16 cellular contexts compared by ENCODE assay signal in genomic region chr15:70268698-70269251, GRCh38.
DNase-seq lines count a peak whose midpoint lies in the region; ATAC-seq and TF ChIP-seq lines count a peak whose summit lies in the region.
"Had no signal": no experiment of that assay in that cellular context is flagged by ENCODE, and none has a peak within 500 bp of the region (broad histone marks: within the 10 kb centered on the region; RNA-seq: fewer than 3 reads in every experiment).

No MANE protein-coding gene starts in this region.

- POLR2A ChIA-PET in activated B cell treated with CpG ODN at 0.5 μM for 24 hours (lab: Charles Lee): interaction anchor here (0.5 to 4.0 kb wide), 20 partner anchors 10 to 826 kb away, joined by 3 to 30 read pairs (median 5); partner anchors contain the start of gene TLE3

- CTCF ChIA-PET in activated B cell treated with CpG ODN at 0.5 μM for 24 hours (lab: Charles Lee): interaction anchor here (0.7 to 2.2 kb wide), 4 partner anchors 9 to 217 kb away, joined by 3 to 11 read pairs (median 6); no protein-coding TSS in a partner anchor

- peaks cover 83% of the 10 kb centered on the region for H3K4me1 Mint-ChIP-seq in activated B cell treated with CpG ODN at 0.5 μM for 24 hours
- H3K4me1 Mint-ChIP-seq in natural killer cell treated with Interleukin-12 subunit alpha and Interleukin-12 subunit beta and Interleukin-15 and Interleukin-18, amount 100 ng/mL, for 72 hours (ENCODE audit: low read depth in 2 of 2): peaks cover 30 to 35% of the 10 kb centered on the region in 2 donors

- ATAC-seq in activated CD4-positive, CD25-positive, alpha-beta regulatory T cell treated with anti-CD3 and anti-CD28 coated beads, Interleukin-2, amount 50 U/mL, for 24 hours: peak; percentile 40 to 57
- ATAC-seq in GM18520 (IDR thresholded peaks at IDR 0.05; ENCODE audit: unreplicated experiment): peak; percentile 58
- ATAC-seq in activated B cell treated with CpG ODN at 0.5 μM for 24 hours (ENCODE audit: low read depth): peak; percentile 71
- ATAC-seq in natural killer cell treated with Interleukin-12 subunit alpha and Interleukin-12 subunit beta and Interleukin-15 and Interleukin-18, amount 100 ng/mL, for 72 hours: no peak
- ATAC-seq: GM23338 had no signal

- H3K9me3 Mint-ChIP-seq in activated B cell treated with CpG ODN at 0.5 μM for 24 hours: no peaks in the 10 kb centered on the region
- no peaks in the 10 kb centered on the region for H3K9me3 Mint-ChIP-seq in natural killer cell treated with Interleukin-12 subunit alpha and Interleukin-12 subunit beta and Interleukin-15 and Interleukin-18, amount 100 ng/mL, for 72 hours
- H3K9me3 Mint-ChIP-seq: dendritic cell treated with granulocyte-macrophage colony-stimulating factor and Interleukin-4, amounts not matched to agents 40 ng/mL and 50 ng/mL, for 4 days; GM23338 had no signal

- intact Hi-C loops in activated B cell treated with CpG ODN at 0.5 μM for 24 hours (cut with micrococcal nuclease): loop anchor here (1.0 to 10.0 kb wide), 8 partner anchors 14 to 694 kb away; no protein-coding TSS in a partner anchor

- peak overlapping the region; percentile 70 for H3K4me3 Mint-ChIP-seq in activated B cell treated with CpG ODN at 0.5 μM for 24 hours
- H3K4me3 Mint-ChIP-seq in natural killer cell treated with Interleukin-12 subunit alpha and Interleukin-12 subunit beta and Interleukin-15 and Interleukin-18, amount 100 ng/mL, for 72 hours: no peak overlapping the region
- H3K4me3 Mint-ChIP-seq: dendritic cell treated with granulocyte-macrophage colony-stimulating factor and Interleukin-4, amounts not matched to agents 40 ng/mL and 50 ng/mL, for 4 days; GM23338 had no signal

- no peaks in the 10 kb centered on the region for H3K36me3 Mint-ChIP-seq in activated B cell treated with CpG ODN at 0.5 μM for 24 hours (ENCODE audit: low read depth)
- H3K36me3 Mint-ChIP-seq in natural killer cell treated with Interleukin-12 subunit alpha and Interleukin-12 subunit beta and Interleukin-15 and Interleukin-18, amount 100 ng/mL, for 72 hours: no peaks in the 10 kb centered on the region

- H3K27me3 Mint-ChIP-seq in activated B cell treated with CpG ODN at 0.5 μM for 24 hours: peaks cover 1% of the 10 kb centered on the region
- H3K27me3 Mint-ChIP-seq in natural killer cell treated with Interleukin-12 subunit alpha and Interleukin-12 subunit beta and Interleukin-15 and Interleukin-18, amount 100 ng/mL, for 72 hours: peaks cover 30 to 39% of the 10 kb centered on the region in 2 donors

- DNase-seq in activated CD4-positive, CD25-positive, alpha-beta regulatory T cell treated with anti-CD3 and anti-CD28 coated beads, Interleukin-2, amount 50 U/mL, for 72 hours: no peak
- peak; percentile 53 for DNase-seq in activated B cell treated with CpG ODN at 0.5 μM for 24 hours
- peak; percentile 50 for DNase-seq in natural killer cell treated with Interleukin-12 subunit alpha and Interleukin-12 subunit beta and Interleukin-15 and Interleukin-18, amount 100 ng/mL, for 72 hours (ENCODE audit: low spot score)
- DNase-seq in stimulated activated CD4-positive, alpha-beta T cell treated with anti-CD3 and anti-CD28 coated beads, Interleukin-4, amount 100 ng/mL, for 24 hours: no peak
- no peak for DNase-seq in CD1c-positive myeloid dendritic cell (ENCODE audit: extremely low spot score)
- DNase-seq in NCI-H2107 (lab: John Stamatoyannopoulos, UW): no peak
- DNase-seq: 8988T; COR-L47; NCI-H1048; NCI-H345; stimulated activated CD4-positive, alpha-beta T cell treated with anti-CD3 and anti-CD28 coated beads, Interleukin-4, amount 100 ng/mL, for 4 hours; uterus had no signal

- no peak for TF ChIP-seq CTCF in activated B cell treated with CpG ODN at 0.5 μM for 24 hours (IDR thresholded peaks at IDR 0.05)

- H3K27ac Mint-ChIP-seq in activated B cell treated with CpG ODN at 0.5 μM for 24 hours: peak overlapping the region; percentile 77
- H3K27ac Mint-ChIP-seq in natural killer cell treated with Interleukin-12 subunit alpha and Interleukin-12 subunit beta and Interleukin-15 and Interleukin-18, amount 100 ng/mL, for 72 hours: no peak overlapping the region
- H3K27ac Mint-ChIP-seq: dendritic cell treated with granulocyte-macrophage colony-stimulating factor and Interleukin-4, amounts not matched to agents 40 ng/mL and 50 ng/mL, for 4 days; GM23338 had no signal

Comparison
In these comparisons a context has a peak if more than half of its experiments do, and no peak if none do; other contexts are left out.
1. ATAC-seq: peak in activated CD4-positive, CD25-positive, alpha-beta regulatory T cell treated with anti-CD3 and anti-CD28 coated beads, Interleukin-2, amount 50 U/mL, for 24 hours (2 of 2), GM18520 (single experiment) and activated B cell treated with CpG ODN at 0.5 μM for 24 hours (single experiment); none in natural killer cell treated with Interleukin-12 subunit alpha and Interleukin-12 subunit beta and Interleukin-15 and Interleukin-18, amount 100 ng/mL, for 72 hours (0 of 2).
2. DNase-seq: peak in activated B cell treated with CpG ODN at 0.5 μM for 24 hours (single experiment) and natural killer cell treated with Interleukin-12 subunit alpha and Interleukin-12 subunit beta and Interleukin-15 and Interleukin-18, amount 100 ng/mL, for 72 hours (single experiment); none in activated CD4-positive, CD25-positive, alpha-beta regulatory T cell treated with anti-CD3 and anti-CD28 coated beads, Interleukin-2, amount 50 U/mL, for 72 hours (single experiment), stimulated activated CD4-positive, alpha-beta T cell treated with anti-CD3 and anti-CD28 coated beads, Interleukin-4, amount 100 ng/mL, for 24 hours (single experiment), CD1c-positive myeloid dendritic cell (single experiment) and NCI-H2107 (single experiment).